Comparison of ENCODE assay signal across 22 cellular contexts in the genomic region with DNA sequence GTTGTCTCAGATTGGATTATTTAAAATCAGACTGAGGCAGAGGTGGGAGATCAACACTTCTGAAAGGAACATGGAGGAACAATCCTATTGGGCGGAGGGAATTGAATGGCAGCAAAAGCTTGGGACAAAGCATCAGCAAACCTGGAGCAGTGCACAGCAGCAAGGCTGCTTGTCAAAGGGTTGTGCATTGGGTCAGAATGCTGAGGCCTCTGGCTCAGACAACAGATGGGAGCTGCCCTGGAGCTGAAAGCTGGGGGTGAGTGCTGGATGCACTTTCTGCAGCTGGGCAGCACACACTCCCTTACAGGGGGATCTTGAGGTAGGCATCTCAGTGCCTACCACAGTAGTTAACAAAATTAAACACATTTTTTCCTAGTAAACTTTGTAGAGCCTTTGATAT.
DNase-seq lines count a peak whose midpoint lies in the region; ATAC-seq and TF ChIP-seq lines count a peak whose summit lies in the region.
"Had no signal": no experiment of that assay in that cellular context is flagged by ENCODE, and none has a peak within 500 bp of the region (broad histone marks: within the 10 kb centered on the region; RNA-seq: fewer than 3 reads in every experiment).

No MANE protein-coding gene starts in this region.

- H3K4me1 ChIP-seq in GM23338 (ENCODE audit: insufficient read depth) (peaks cover 59% of the 10 kb centered on the region), ectodermal cell (ENCODE audit: control insufficient read depth, insufficient read depth, low read length) (peaks cover 4% of the 10 kb centered on the region)

- H2AFZ ChIP-seq in GM23338: peak overlapping the region; percentile 45; the same call in 1 of the 2 replicates
- H2AFZ ChIP-seq: GM23248 had no signal

- H3K4me2 ChIP-seq in GM23338: peak overlapping the region; percentile 2
- H3K4me2 ChIP-seq: KMS-11 had no signal

- H3K9me3 ChIP-seq in ectodermal cell (ENCODE audit: control insufficient read depth, low read length): no peaks in the 10 kb centered on the region

- no peaks in the 10 kb centered on the region for H3K27me3 ChIP-seq in GM23338 (ENCODE audit: insufficient read depth)
- no peaks in the 10 kb centered on the region for H3K27me3 ChIP-seq in ectodermal cell (ENCODE audit: control insufficient read depth, insufficient read depth, low read length, poor library complexity, severe bottlenecking)

- DNase-seq in GM23338 (ENCODE audit: low spot score) (peak; percentile 35), islet precursor cell (peak; percentile 51), retina (peak; percentile 6), lower leg skin (ENCODE audit: low spot score in 2 of 2) (no peak), inferior parietal cortex (ENCODE audit: extremely low spot score) (no peak), DMS114 treated with DMSO at 0.1 percent for 48 hours (lab: John Stamatoyannopoulos, UW; ENCODE audit: unreplicated experiment) (no peak)
- DNase-seq: Calu3, DMS153, DND-41, GM23248, HCEC 1CT, MM.1S, NCI-H1694, NCI-H2029 treated with DMSO at 0.1 percent for 48 hours, NCI-H446 treated with DMSO at 0.1 percent for 48 hours, NCI-H526 treated with DMSO at 0.1 percent for 48 hours, SIG-M5 had no signal

- no peaks in the 10 kb centered on the region for H3K9me2 ChIP-seq in GM23338 (ENCODE audit: insufficient read depth)

- intact Hi-C loops in lower leg skin (cut with DNase I; ENCODE audit: low total_unique reads): no loop called here

- H3K79me2 ChIP-seq in GM23338 (replicated peaks; ENCODE audit: insufficient read depth): no peaks in the 10 kb centered on the region

- no peak for TF ChIP-seq POLR2A in lower leg skin (IDR thresholded peaks at IDR 0.05)

- H3K27ac ChIP-seq in GM23338 (ENCODE audit: low read depth) (no peak overlapping the region; the same call in 1 of the 2 replicates), ectodermal cell (ENCODE audit: insufficient read depth, low read depth, low read length, poor library complexity, severe bottlenecking) (peak overlapping the region; percentile 32)
- H3K27ac ChIP-seq: GM23248, HL-60, KMS-11, SK-N-MC had no signal

- H3K4me3 ChIP-seq in GM23338: no peak overlapping the region
- H3K4me3 ChIP-seq in ectodermal cell (ENCODE audit: insufficient read depth, low read depth, low read length): no peak overlapping the region
- no peak overlapping the region for H3K4me3 ChIP-seq in lower leg skin (ENCODE audit: low read depth, poor library complexity, severe bottlenecking)
- H3K4me3 ChIP-seq: GM23248, SK-N-MC had no signal

- ATAC-seq in GM23338: peak; percentile 91

- H3K36me3 Mint-ChIP-seq in GM23338 (ENCODE audit: low read depth): no peaks in the 10 kb centered on the region
- H3K36me3 Mint-ChIP-seq: IgD-negative memory B cell had no signal

- TF ChIP-seq CTCF in GM23338 (conservative IDR thresholded peaks at IDR 0.05; ENCODE audit: low read depth in 2 of 2): no peak
- TF ChIP-seq CTCF in lower leg skin (IDR thresholded peaks at IDR 0.05): no peak

- no peaks in the 10 kb centered on the region for H3K36me3 ChIP-seq in GM23338 (ENCODE audit: insufficient read depth)
- no peaks in the 10 kb centered on the region for H3K36me3 ChIP-seq in ectodermal cell (ENCODE audit: control insufficient read depth, insufficient read depth, low read length)

- 81% methylated on average over 1 of the region's 1 CpG for WGBS in ectodermal cell, 2 experiments
- 96 to 100% methylated on average over 1 of the region's 1 CpG for WGBS in lower leg skin, 2 donors

- no peaks in the 10 kb centered on the region for H3K27me3 Mint-ChIP-seq in GM23338 (ENCODE audit: insufficient read depth, low read depth, poor library complexity)
- H3K27me3 Mint-ChIP-seq: IgD-negative memory B cell had no signal

- H4K20me1 ChIP-seq in GM23338 (replicated peaks; ENCODE audit: insufficient read depth): no peaks in the 10 kb centered on the region

- H3F3A ChIP-seq in GM23338 (replicated peaks; ENCODE audit: low read depth): 0 out of 2 replicates have a peak, but pooled peaks cover 3% of the 10 kb centered on the region

- H3K9me3 Mint-ChIP-seq in GM23338: no peaks in the 10 kb centered on the region
- H3K9me3 Mint-ChIP-seq: IgD-negative memory B cell had no signal

- H3K4me3 Mint-ChIP-seq in GM23338: no peak overlapping the region
- H3K4me3 Mint-ChIP-seq: IgD-negative memory B cell had no signal

- H3K4me1 Mint-ChIP-seq in GM23338: peaks cover 53% of the 10 kb centered on the region
- H3K4me1 Mint-ChIP-seq: IgD-negative memory B cell had no signal

- H3K27ac Mint-ChIP-seq in GM23338: peak overlapping the region; percentile 6; the same call in 1 of the 2 replicates

TF ChIP-seq in GM23338, 12 proteins besides CTCF, POLR2A, EP300 and RAD21:
- TF ChIP-seq JUNB (IDR thresholded peaks at IDR 0.05; ENCODE audit: unreplicated experiment) (no peak), STAT1 (IDR thresholded peaks at IDR 0.05; ENCODE audit: unreplicated experiment) (no peak), POLR2AphosphoS5 (IDR thresholded peaks at IDR 0.05; ENCODE audit: low read depth) (no peak), ZNF331 (CRISPR knock-in tag; IDR thresholded peaks at IDR 0.05; ENCODE audit: low read depth) (no peak), EZH2 (IDR thresholded peaks at IDR 0.05; ENCODE audit: low read depth, unreplicated experiment) (no peak)
- TF ChIP-seq, protein P1, sequence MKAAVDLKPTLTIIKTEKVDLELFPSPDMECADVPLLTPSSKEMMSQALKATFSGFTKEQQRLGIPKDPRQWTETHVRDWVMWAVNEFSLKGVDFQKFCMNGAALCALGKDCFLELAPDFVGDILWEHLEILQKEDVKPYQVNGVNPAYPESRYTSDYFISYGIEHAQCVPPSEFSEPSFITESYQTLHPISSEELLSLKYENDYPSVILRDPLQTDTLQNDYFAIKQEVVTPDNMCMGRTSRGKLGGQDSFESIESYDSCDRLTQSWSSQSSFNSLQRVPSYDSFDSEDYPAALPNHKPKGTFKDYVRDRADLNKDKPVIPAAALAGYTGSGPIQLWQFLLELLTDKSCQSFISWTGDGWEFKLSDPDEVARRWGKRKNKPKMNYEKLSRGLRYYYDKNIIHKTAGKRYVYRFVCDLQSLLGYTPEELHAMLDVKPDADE (IDR thresholded peaks at IDR 0.05): no peak

Comparison
In these comparisons a context has a peak if more than half of its experiments do, and no peak if none do; other contexts are left out.
1. DNase-seq: peak in GM23338 (single experiment), islet precursor cell (single experiment) and retina (single experiment); none in lower leg skin (0 of 2), inferior parietal cortex (single experiment) and DMS114 treated with DMSO at 0.1 percent for 48 hours (single experiment).